ENCODE assay signal across 8 cellular contexts in the genomic region with DNA sequence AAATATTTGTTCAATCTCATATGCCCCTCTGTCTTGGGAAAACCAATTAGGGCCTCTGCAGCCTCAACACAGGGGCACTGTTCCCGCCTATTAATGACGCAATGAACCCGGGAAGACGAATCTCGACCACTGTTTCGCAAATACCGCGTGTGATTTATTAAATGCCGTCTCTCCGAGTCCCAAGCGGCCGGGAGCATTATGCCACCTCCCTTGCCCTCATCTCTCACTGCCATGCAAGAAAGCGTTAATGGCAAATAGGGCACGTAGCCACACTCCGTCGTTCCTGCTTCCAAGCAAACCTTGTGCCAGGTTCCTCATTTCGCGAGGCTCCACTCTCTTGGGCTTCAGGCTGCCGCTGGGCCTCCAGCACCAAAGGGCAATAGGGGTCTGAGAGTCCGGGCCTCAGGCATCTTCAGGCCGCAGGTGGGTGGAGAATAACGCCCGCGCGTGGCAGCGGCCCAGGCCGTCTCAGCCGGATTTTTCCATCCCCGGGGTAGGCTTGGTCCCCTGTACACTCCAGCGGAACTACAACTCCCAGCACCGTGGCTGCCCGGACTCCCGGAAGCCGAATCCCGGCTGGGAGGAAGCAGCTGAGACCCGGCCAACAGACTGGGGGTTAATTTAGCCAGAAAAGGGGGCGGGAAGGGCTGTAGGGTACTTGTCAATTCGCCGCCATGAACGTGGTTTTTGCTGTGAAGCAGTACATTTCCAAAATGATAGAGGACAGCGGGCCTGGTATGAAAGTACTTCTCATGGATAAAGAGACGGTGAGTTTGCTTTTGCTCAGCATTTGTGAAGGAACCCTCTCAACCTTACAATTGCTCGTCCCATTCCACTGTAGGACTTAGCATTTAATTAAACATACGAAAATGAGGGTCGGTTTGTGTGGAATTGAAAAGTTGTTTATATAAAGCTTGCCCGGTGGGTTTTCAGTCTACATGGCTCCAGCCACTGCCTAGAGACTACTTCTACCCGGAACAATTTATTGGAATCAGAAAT. TPM values are rescaled to one million over a fixed set of nuclear protein-coding genes. Genes with fewer than 3 reads are reported as not detected.
A peak's percentile ranks its signal among the peaks of the same experiment; 100 is the strongest.
DNase-seq lines count a peak whose midpoint lies in the region; ATAC-seq and TF ChIP-seq lines count a peak whose summit lies in the region.

VPS45 (plus strand) TSS at position 593 of the 999 bp plus-strand sequence; CDS start at position 675, 82 bp downstream.

- peak within 1 kb of the TSS; percentile 96 for H3K27ac ChIP-seq in AG04450 (ENCODE audit: low read depth, low read length)

- H3K27me3 ChIP-seq in AG04450 (ENCODE audit: control insufficient read depth, insufficient read depth, low read length) = no peaks in the 10 kb centered on the region
- no peaks in the 10 kb centered on the region for H3K27me3 ChIP-seq in kidney epithelial cell (ENCODE audit: control insufficient read depth, insufficient read depth, low read length)

- POLR2A ChIA-PET in AG04450 (lab: Yijun Ruan, JAX) = interaction anchor here (1.0 kb wide), 1 partner anchor 92 kb away, joined by 4 read pairs; no protein-coding TSS in a partner anchor

- no peaks in the 10 kb centered on the region for H3K36me3 ChIP-seq in kidney epithelial cell (ENCODE audit: control insufficient read depth, insufficient read depth, low read length)

- peak; percentile 30 for TF ChIP-seq CTCF in AG04450 (IDR thresholded peaks at IDR 0.05; ENCODE audit: low read depth, low read length)
- peak; percentile 19 for TF ChIP-seq CTCF in kidney epithelial cell (IDR thresholded peaks at IDR 0.05; ENCODE audit: insufficient read depth, low read length, poor library complexity, severe bottlenecking)

- no peaks in the 10 kb centered on the region for H3K9me3 ChIP-seq in AG04450 (ENCODE audit: control insufficient read depth, insufficient read depth, low read length)

- CTCF ChIA-PET in AG04450 (lab: Charles Lee) = interaction anchor here (0.9 to 4.4 kb wide), 9 partner anchors 16 to 120 kb away, joined by 3 to 31 read pairs (median 9); no protein-coding TSS in a partner anchor

- DNase-seq in AG04450 (ENCODE audit: low read depth, low spot score) = peak; percentile 72
- peak; percentile 92 to 96 for DNase-seq in NCI-H446 (lab: John Stamatoyannopoulos, UW)
- DNase-seq in activated CD4-positive, CD25-positive, alpha-beta regulatory T cell treated with anti-CD3 and anti-CD28 coated beads, Interleukin-2, amount 50 U/mL, for 72 hours = peak; percentile 78
- DNase-seq in cerebellar nuclear complex (lab: John Stamatoyannopoulos, UW) = peak; percentile 83 to 87
- peak; percentile 66 for DNase-seq in kidney epithelial cell (ENCODE audit: low read depth)
- peak; percentile 80 to 82 for DNase-seq in stimulated activated CD4-positive, alpha-beta T cell treated with anti-CD3 and anti-CD28 coated beads, Interleukin-15, amount 100 ng/mL, for 48 hours (ENCODE audit: low read depth in 2 of 2)

- ATAC-seq in GM18909 (IDR thresholded peaks at IDR 0.05; ENCODE audit: poor library complexity, unreplicated experiment) = peak; percentile 80
- ATAC-seq in HG03175 (IDR thresholded peaks at IDR 0.05; ENCODE audit: unreplicated experiment) = peak; percentile 91

- H3K4me3 ChIP-seq in AG04450 (ENCODE audit: low read depth, low read length) (peak within 1 kb of the TSS; percentile 88), kidney epithelial cell (ENCODE audit: low read depth, low read length) (peak within 1 kb of the TSS; percentile 61)

RNA-seq across cellular contexts. Expression of gene VPS45, which starts in this region (rescaled TPM):
- polyA plus RNA-seq in AG04450 (2011; rRNA removed) = 49.5 and 61.3 TPM in 2 replicates
- polyA minus RNA-seq in AG04450 (2011; rRNA and poly(A)+ RNA removed) = 18.6 and 32.7 TPM in 2 replicates
- total RNA-seq in kidney epithelial cell = 23.6 and 23.9 TPM in 2 replicates

Comparison
In these comparisons a context has a peak if more than half of its experiments do, and no peak if none do; other contexts are left out.
1. Peak in every context shown above with its lines: DNase-seq, ATAC-seq, H3K4me3 ChIP-seq and H3K27ac ChIP-seq.